ENCODE assay signal across 1 cellular context in genomic region chr6:154613137-154613676, GRCh38.
TF ChIP-seq lines count a peak whose summit lies in the region.

No MANE protein-coding gene starts in this region.

TF ChIP-seq in K562, 482 proteins besides CTCF, POLR2A, EP300 and RAD21 (continued from another document and continues in another):
- 0 out of 2 replicates have a peak, but pooled peaks have one; percentile 30 for TF ChIP-seq ZBTB2 (IDR thresholded peaks at IDR 0.05)
- TF ChIP-seq PML (IDR thresholded peaks at IDR 0.05; ENCODE audit: low read length) = no peak
- peak; percentile 54; the same call in 1 of the 2 replicates for TF ChIP-seq NR2C2 (CRISPR knock-in tag; IDR thresholded peaks at IDR 0.05)
- TF ChIP-seq NR2C2 (tag; IDR thresholded peaks at IDR 0.05) = no peak
- TF ChIP-seq MCM5 (IDR thresholded peaks at IDR 0.05; ENCODE audit: low read depth) = no peak
- TF ChIP-seq RNF2 (IDR thresholded peaks at IDR 0.05) = no peak
- TF ChIP-seq, protein P1, sequence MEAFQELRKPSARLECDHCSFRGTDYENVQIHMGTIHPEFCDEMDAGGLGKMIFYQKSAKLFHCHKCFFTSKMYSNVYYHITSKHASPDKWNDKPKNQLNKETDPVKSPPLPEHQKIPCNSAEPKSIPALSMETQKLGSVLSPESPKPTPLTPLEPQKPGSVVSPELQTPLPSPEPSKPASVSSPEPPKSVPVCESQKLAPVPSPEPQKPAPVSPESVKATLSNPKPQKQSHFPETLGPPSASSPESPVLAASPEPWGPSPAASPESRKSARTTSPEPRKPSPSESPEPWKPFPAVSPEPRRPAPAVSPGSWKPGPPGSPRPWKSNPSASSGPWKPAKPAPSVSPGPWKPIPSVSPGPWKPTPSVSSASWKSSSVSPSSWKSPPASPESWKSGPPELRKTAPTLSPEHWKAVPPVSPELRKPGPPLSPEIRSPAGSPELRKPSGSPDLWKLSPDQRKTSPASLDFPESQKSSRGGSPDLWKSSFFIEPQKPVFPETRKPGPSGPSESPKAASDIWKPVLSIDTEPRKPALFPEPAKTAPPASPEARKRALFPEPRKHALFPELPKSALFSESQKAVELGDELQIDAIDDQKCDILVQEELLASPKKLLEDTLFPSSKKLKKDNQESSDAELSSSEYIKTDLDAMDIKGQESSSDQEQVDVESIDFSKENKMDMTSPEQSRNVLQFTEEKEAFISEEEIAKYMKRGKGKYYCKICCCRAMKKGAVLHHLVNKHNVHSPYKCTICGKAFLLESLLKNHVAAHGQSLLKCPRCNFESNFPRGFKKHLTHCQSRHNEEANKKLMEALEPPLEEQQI (IDR thresholded peaks at IDR 0.05) = no peak
- TF ChIP-seq PYGO2 (tag; IDR thresholded peaks at IDR 0.05) = no peak
- TF ChIP-seq HES1 (IDR thresholded peaks at IDR 0.05; ENCODE audit: low read depth) = no peak
- TF ChIP-seq GABPA (tag; conservative IDR thresholded peaks at IDR 0.05; ENCODE audit: low read depth) = no peak
- TF ChIP-seq ZZZ3 (IDR thresholded peaks at IDR 0.05) = no peak
- TF ChIP-seq, protein P2, sequence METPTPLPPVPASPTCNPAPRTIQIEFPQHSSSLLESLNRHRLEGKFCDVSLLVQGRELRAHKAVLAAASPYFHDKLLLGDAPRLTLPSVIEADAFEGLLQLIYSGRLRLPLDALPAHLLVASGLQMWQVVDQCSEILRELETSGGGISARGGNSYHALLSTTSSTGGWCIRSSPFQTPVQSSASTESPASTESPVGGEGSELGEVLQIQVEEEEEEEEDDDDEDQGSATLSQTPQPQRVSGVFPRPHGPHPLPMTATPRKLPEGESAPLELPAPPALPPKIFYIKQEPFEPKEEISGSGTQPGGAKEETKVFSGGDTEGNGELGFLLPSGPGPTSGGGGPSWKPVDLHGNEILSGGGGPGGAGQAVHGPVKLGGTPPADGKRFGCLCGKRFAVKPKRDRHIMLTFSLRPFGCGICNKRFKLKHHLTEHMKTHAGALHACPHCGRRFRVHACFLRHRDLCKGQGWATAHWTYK (CRISPR knock-in tag; IDR thresholded peaks at IDR 0.05) = no peak
- TF ChIP-seq, protein P3, sequence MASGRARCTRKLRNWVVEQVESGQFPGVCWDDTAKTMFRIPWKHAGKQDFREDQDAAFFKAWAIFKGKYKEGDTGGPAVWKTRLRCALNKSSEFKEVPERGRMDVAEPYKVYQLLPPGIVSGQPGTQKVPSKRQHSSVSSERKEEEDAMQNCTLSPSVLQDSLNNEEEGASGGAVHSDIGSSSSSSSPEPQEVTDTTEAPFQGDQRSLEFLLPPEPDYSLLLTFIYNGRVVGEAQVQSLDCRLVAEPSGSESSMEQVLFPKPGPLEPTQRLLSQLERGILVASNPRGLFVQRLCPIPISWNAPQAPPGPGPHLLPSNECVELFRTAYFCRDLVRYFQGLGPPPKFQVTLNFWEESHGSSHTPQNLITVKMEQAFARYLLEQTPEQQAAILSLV (tag; IDR thresholded peaks at IDR 0.05) = no peak
- peak; percentile 92 for TF ChIP-seq MAFG (tag; conservative IDR thresholded peaks at IDR 0.05)
- TF ChIP-seq, protein P4, sequence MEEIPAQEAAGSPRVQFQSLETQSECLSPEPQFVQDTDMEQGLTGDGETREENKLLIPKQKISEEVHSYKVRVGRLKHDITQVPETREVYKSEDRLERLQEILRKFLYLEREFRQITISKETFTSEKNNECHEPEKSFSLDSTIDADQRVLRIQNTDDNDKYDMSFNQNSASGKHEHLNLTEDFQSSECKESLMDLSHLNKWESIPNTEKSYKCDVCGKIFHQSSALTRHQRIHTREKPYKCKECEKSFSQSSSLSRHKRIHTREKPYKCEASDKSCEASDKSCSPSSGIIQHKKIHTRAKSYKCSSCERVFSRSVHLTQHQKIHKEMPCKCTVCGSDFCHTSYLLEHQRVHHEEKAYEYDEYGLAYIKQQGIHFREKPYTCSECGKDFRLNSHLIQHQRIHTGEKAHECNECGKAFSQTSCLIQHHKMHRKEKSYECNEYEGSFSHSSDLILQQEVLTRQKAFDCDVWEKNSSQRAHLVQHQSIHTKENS (CRISPR knock-in tag; IDR thresholded peaks at IDR 0.05) = no peak
- peak; percentile 44; the same call in 1 of the 2 replicates for TF ChIP-seq MTA1 (IDR thresholded peaks at IDR 0.05; ENCODE audit: borderline replicate concordance)
- peak in 1 of 2 experiments; percentile 62; a peak in 1 of 4 replicates for TF ChIP-seq HDAC1 (IDR thresholded peaks at IDR 0.05)
- TF ChIP-seq CEBPB (tag; IDR thresholded peaks at IDR 0.05) = 0 out of 2 replicates have a peak, but pooled peaks have one; percentile 19
- TF ChIP-seq SMARCA5 (IDR thresholded peaks at IDR 0.05) = no peak
- TF ChIP-seq ZNF354B (CRISPR knock-in tag; IDR thresholded peaks at IDR 0.05) = no peak
- TF ChIP-seq ZNF639 (CRISPR knock-in tag; conservative IDR thresholded peaks at IDR 0.05 in 1 of 2, IDR thresholded peaks at IDR 0.05 in 1 of 2) = no peak
- TF ChIP-seq CXXC5 (CRISPR knock-in tag; IDR thresholded peaks at IDR 0.05) = no peak
- peak in 1 of 2 experiments; percentile 61; a peak in 1 of 4 replicates for TF ChIP-seq MLLT1 (IDR thresholded peaks at IDR 0.05)
- no peak for TF ChIP-seq HLTF (IDR thresholded peaks at IDR 0.05)
- no peak for TF ChIP-seq FOS (IDR thresholded peaks at IDR 0.05; ENCODE audit: extremely low read depth, insufficient read length)
- no peak for TF ChIP-seq TFAM (CRISPR knock-in tag; conservative IDR thresholded peaks at IDR 0.05)
- no peak for TF ChIP-seq PRMT5 (CRISPR knock-in tag; IDR thresholded peaks at IDR 0.05)
- no peak for TF ChIP-seq DMBX1 (CRISPR knock-in tag; IDR thresholded peaks at IDR 0.05; ENCODE audit: borderline replicate concordance)
- TF ChIP-seq SP2 (IDR thresholded peaks at IDR 0.05; ENCODE audit: extremely low read depth, low read depth, low read length, poor library complexity, severe bottlenecking) = no peak
- no peak for TF ChIP-seq SRF (CRISPR knock-in tag; IDR thresholded peaks at IDR 0.05)
- TF ChIP-seq KDM4B (IDR thresholded peaks at IDR 0.05; ENCODE audit: borderline replicate concordance in 2 of 2, low read depth in 1 of 2) = no peak
- no peak for TF ChIP-seq ZNF280A (IDR thresholded peaks at IDR 0.05; ENCODE audit: low read depth, partially characterized antibody)
- peak; percentile 92 for TF ChIP-seq MAFF (IDR thresholded peaks at IDR 0.05; ENCODE audit: low read length)
- no peak for TF ChIP-seq NR2C1 (IDR thresholded peaks at IDR 0.05)
- TF ChIP-seq NR2C1 (tag; IDR thresholded peaks at IDR 0.05) = no peak
- no peak for TF ChIP-seq POLR3G (IDR thresholded peaks at IDR 0.05; ENCODE audit: extremely low read depth, insufficient read length, insufficient replicate concordance)
- TF ChIP-seq ZNF696 (CRISPR knock-in tag; conservative IDR thresholded peaks at IDR 0.05) = no peak
- no peak for TF ChIP-seq ZNF717 (CRISPR knock-in tag; IDR thresholded peaks at IDR 0.05)
- TF ChIP-seq MTA3 (IDR thresholded peaks at IDR 0.05; ENCODE audit: borderline replicate concordance) = peak; percentile 79; the same call in 1 of the 2 replicates
- TF ChIP-seq, protein P5, sequence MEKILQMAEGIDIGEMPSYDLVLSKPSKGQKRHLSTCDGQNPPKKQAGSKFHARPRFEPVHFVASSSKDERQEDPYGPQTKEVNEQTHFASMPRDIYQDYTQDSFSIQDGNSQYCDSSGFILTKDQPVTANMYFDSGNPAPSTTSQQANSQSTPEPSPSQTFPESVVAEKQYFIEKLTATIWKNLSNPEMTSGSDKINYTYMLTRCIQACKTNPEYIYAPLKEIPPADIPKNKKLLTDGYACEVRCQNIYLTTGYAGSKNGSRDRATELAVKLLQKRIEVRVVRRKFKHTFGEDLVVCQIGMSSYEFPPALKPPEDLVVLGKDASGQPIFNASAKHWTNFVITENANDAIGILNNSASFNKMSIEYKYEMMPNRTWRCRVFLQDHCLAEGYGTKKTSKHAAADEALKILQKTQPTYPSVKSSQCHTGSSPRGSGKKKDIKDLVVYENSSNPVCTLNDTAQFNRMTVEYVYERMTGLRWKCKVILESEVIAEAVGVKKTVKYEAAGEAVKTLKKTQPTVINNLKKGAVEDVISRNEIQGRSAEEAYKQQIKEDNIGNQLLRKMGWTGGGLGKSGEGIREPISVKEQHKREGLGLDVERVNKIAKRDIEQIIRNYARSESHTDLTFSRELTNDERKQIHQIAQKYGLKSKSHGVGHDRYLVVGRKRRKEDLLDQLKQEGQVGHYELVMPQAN (IDR thresholded peaks at IDR 0.05; ENCODE audit: borderline replicate concordance) = no peak; the same call in 1 of the 2 replicates
- no peak for TF ChIP-seq ZNF668 (CRISPR knock-in tag; IDR thresholded peaks at IDR 0.05)
- TF ChIP-seq ADNP (tag; IDR thresholded peaks at IDR 0.05) = no peak
- TF ChIP-seq TEAD1 (CRISPR knock-in tag; IDR thresholded peaks at IDR 0.05) = peak in 1 of 2 experiments; percentile 64; a peak in 1 of 4 replicates
- TF ChIP-seq PHF21A (IDR thresholded peaks at IDR 0.05; ENCODE audit: borderline replicate concordance, low read depth) = no peak
- peak; percentile 42; the same call in 1 of the 2 replicates for TF ChIP-seq LEF1 (IDR thresholded peaks at IDR 0.05)
- TF ChIP-seq HDAC6 (IDR thresholded peaks at IDR 0.05; ENCODE audit: low read depth, low read length) = no peak
- no peak for TF ChIP-seq TGIF2 (CRISPR knock-in tag; IDR thresholded peaks at IDR 0.05)
- no peak for TF ChIP-seq GTF2E2 (tag; IDR thresholded peaks at IDR 0.05)
- TF ChIP-seq TSHZ1 (CRISPR knock-in tag; IDR thresholded peaks at IDR 0.05) = no peak
- TF ChIP-seq SUPT5H (IDR thresholded peaks at IDR 0.05) = no peak
- TF ChIP-seq NCOA2 (IDR thresholded peaks at IDR 0.05; ENCODE audit: partially characterized antibody in 2 of 2) = no peak
- TF ChIP-seq SIN3B (IDR thresholded peaks at IDR 0.05; ENCODE audit: low read depth) = no peak
- TF ChIP-seq ZNF274 (IDR thresholded peaks at IDR 0.05; ENCODE audit: borderline replicate concordance, low read depth, low read length) = no peak
